ENCODE assay signal across 9 cellular contexts in the genomic region with DNA sequence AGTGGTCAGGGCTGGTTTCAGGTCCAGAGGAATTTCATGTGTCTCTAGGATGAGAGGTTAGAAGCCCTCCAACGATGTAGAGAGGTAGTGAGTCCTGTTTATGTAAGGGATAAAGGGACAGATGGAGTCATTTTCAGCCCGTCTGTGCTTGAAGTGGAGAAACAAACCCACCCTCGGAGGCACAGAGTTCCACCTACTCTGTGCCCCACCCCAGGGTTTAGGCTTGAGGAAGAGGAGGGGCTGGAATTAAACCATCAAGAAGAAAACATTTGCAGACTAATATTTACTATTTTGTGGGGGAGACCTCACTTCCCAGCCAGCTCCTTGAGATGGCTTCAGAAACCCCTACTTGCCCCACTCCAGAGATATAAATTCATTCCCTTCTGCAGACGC. TPM values are rescaled to one million over a fixed set of nuclear protein-coding genes. Genes with fewer than 3 reads are reported as not detected.
DNase-seq lines count a peak whose midpoint lies in the region; FAIRE-seq and TF ChIP-seq lines count a peak whose summit lies in the region.
"Had no signal": no experiment of that assay in that cellular context is flagged by ENCODE, and none has a peak within 500 bp of the region (broad histone marks: within the 10 kb centered on the region; RNA-seq: fewer than 3 reads in every experiment).

No MANE protein-coding gene starts in this region.

- no peaks in the 10 kb centered on the region for H3K27me3 ChIP-seq in smooth muscle cell (ENCODE audit: low read depth)

- TF ChIP-seq CTCF in smooth muscle cell (IDR thresholded peaks at IDR 0.05; ENCODE audit: borderline replicate concordance, insufficient read depth, poor library complexity, severe bottlenecking): no peak

- H4K20me1 ChIP-seq in smooth muscle cell (ENCODE audit: low read depth): no peaks in the 10 kb centered on the region

- H3F3A ChIP-seq in smooth muscle cell (ENCODE audit: low read depth): no peaks in the 10 kb centered on the region

- H3K9me3 ChIP-seq in smooth muscle cell (replicated peaks; ENCODE audit: low read depth): no peaks in the 10 kb centered on the region
- H3K9me3 ChIP-seq: mucosa of descending colon had no signal

- no peaks in the 10 kb centered on the region for H3K36me3 ChIP-seq in smooth muscle cell (ENCODE audit: low read depth)

- peak overlapping the region; percentile 75 for H3K4me2 ChIP-seq in smooth muscle cell

- no peak for FAIRE-seq in frontal cortex (lab: Jason Lieb, UNC)

- peak overlapping the region; percentile 86 for H2AFZ ChIP-seq in smooth muscle cell (ENCODE audit: low read depth)

- H3K79me2 ChIP-seq in smooth muscle cell (ENCODE audit: low read depth): peaks cover 31% of the 10 kb centered on the region

- DNase-seq in NCI-H1105 treated with DMSO at 0.1 percent for 48 hours (lab: John Stamatoyannopoulos, UW) (peak; percentile 11), NCI-H1105 (lab: John Stamatoyannopoulos, UW) (no peak), SHP77 (lab: John Stamatoyannopoulos, UW) (peak; percentile 65 to 70), fibroblast of peridontal ligament (ENCODE audit: extremely low read depth) (peak; percentile 0), smooth muscle cell (lab: John Stamatoyannopoulos, UW; ENCODE audit: unreplicated experiment) (no peak), NCI-H774 (lab: John Stamatoyannopoulos, UW) (no peak), putamen (ENCODE audit: low spot score) (no peak), frontal cortex (ENCODE audit: low spot score in 2 of 2) (no peak)

- no peak overlapping the region for H3K9ac ChIP-seq in smooth muscle cell (ENCODE audit: low read depth)

- peak overlapping the region; percentile 58 for H3K4me3 ChIP-seq in smooth muscle cell
- H3K4me3 ChIP-seq: mucosa of descending colon had no signal

- no peaks in the 10 kb centered on the region for H3K4me1 ChIP-seq in smooth muscle cell (ENCODE audit: low read depth)

- H3K27ac ChIP-seq in smooth muscle cell (ENCODE audit: low read depth): peak overlapping the region; percentile 66

- 61% methylated on average over 4 of the region's 4 CpGs for WGBS in smooth muscle cell (ENCODE audit: low lambda C conversion rate)

RNA-seq across cellular contexts. Expression of a gene that starts 0.9 kb away (rescaled TPM):
- total RNA-seq in smooth muscle cell: 17.5 and 20.0 TPM in 2 replicates
- 4.3 and 7.8 TPM in 2 replicates for polyA plus RNA-seq in smooth muscle cell
- total RNA-seq in frontal cortex: 19.2 TPM

RNA-seq across cellular contexts. Expression of a gene that starts 33.1 kb away (rescaled TPM):
- 7.8 and 10.8 TPM in 2 replicates for total RNA-seq in smooth muscle cell
- 16.5 and 23.5 TPM in 2 replicates for polyA plus RNA-seq in smooth muscle cell
- 9.4 TPM for total RNA-seq in frontal cortex

Comparison
In these comparisons a context has a peak if more than half of its experiments do, and no peak if none do; other contexts are left out.
1. DNase-seq: peak in NCI-H1105 treated with DMSO at 0.1 percent for 48 hours (single experiment), SHP77 (2 of 2) and fibroblast of peridontal ligament (single experiment); none in NCI-H1105 (single experiment), smooth muscle cell (single experiment), NCI-H774 (single experiment), putamen (single experiment) and frontal cortex (0 of 2).